Comparison of ENCODE assay signal across 1 cellular context in the genomic region with DNA sequence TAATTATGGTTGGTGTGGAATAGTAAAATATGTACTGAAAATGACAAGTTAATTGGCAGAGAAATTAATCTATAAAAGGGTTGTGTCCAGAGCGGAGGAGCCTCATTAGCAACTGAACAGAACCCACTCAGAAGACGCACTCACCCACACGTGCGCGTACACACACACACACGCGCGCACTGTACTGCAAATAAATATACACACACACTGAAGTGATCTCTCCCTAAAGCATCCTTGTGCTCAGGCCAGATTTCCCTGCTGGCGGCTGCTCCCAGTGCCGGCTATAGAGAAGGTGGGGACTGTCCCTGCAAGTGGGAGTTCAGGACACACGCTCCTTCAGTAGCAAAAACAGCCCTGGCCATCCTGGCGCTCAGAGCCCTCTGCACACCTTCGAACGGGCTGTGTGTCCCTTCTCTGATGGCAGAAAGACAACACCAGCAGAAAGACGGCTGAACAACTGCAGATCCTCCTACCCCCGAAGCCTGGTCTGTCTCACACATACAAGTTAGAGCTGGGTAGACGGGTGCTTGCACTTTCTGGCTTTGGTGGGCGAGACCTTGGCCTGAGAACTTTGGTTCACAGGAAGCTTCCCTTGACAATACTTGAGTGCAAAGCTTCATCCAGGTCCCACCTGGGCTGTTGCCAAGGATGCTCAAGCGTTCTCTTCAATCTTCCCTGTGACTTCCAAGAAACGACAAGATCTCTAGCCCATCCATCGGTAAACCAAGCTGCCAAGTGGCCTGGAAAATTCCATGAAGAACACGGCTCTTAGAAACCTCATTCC.
TF ChIP-seq lines count a peak whose summit lies in the region.

No MANE protein-coding gene starts in this region.

TF ChIP-seq in HepG2, 621 proteins besides CTCF, POLR2A, EP300 and RAD21 (continued from another document):
- TF ChIP-seq, protein P1, sequence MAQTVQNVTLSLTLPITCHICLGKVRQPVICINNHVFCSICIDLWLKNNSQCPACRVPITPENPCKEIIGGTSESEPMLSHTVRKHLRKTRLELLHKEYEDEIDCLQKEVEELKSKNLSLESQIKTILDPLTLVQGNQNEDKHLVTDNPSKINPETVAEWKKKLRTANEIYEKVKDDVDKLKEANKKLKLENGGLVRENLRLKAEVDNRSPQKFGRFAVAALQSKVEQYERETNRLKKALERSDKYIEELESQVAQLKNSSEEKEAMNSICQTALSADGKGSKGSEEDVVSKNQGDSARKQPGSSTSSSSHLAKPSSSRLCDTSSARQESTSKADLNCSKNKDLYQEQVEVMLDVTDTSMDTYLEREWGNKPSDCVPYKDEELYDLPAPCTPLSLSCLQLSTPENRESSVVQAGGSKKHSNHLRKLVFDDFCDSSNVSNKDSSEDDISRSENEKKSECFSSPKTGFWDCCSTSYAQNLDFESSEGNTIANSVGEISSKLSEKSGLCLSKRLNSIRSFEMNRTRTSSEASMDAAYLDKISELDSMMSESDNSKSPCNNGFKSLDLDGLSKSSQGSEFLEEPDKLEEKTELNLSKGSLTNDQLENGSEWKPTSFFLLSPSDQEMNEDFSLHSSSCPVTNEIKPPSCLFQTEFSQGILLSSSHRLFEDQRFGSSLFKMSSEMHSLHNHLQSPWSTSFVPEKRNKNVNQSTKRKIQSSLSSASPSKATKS (CRISPR knock-in tag; IDR thresholded peaks at IDR 0.05): no peak
- TF ChIP-seq, protein P2, sequence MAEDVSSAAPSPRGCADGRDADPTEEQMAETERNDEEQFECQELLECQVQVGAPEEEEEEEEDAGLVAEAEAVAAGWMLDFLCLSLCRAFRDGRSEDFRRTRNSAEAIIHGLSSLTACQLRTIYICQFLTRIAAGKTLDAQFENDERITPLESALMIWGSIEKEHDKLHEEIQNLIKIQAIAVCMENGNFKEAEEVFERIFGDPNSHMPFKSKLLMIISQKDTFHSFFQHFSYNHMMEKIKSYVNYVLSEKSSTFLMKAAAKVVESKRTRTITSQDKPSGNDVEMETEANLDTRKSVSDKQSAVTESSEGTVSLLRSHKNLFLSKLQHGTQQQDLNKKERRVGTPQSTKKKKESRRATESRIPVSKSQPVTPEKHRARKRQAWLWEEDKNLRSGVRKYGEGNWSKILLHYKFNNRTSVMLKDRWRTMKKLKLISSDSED (CRISPR knock-in tag; IDR thresholded peaks at IDR 0.05): no peak
- no peak for TF ChIP-seq ZIK1 (CRISPR knock-in tag; IDR thresholded peaks at IDR 0.05; ENCODE audit: borderline replicate concordance, low read depth)
- TF ChIP-seq, protein P3, sequence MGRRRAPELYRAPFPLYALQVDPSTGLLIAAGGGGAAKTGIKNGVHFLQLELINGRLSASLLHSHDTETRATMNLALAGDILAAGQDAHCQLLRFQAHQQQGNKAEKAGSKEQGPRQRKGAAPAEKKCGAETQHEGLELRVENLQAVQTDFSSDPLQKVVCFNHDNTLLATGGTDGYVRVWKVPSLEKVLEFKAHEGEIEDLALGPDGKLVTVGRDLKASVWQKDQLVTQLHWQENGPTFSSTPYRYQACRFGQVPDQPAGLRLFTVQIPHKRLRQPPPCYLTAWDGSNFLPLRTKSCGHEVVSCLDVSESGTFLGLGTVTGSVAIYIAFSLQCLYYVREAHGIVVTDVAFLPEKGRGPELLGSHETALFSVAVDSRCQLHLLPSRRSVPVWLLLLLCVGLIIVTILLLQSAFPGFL (CRISPR knock-in tag; IDR thresholded peaks at IDR 0.05): no peak
- TF ChIP-seq TCF7L2 (IDR thresholded peaks at IDR 0.05; ENCODE audit: low read depth, low read length): no peak
- TF ChIP-seq FOXA1 (IDR thresholded peaks at IDR 0.05): no peak
- TF ChIP-seq FOXA1 (CRISPR knock-in tag; IDR thresholded peaks at IDR 0.05): no peak
- no peak for TF ChIP-seq ZMYM4 (CRISPR knock-in tag; IDR thresholded peaks at IDR 0.05)
- TF ChIP-seq, protein P4, sequence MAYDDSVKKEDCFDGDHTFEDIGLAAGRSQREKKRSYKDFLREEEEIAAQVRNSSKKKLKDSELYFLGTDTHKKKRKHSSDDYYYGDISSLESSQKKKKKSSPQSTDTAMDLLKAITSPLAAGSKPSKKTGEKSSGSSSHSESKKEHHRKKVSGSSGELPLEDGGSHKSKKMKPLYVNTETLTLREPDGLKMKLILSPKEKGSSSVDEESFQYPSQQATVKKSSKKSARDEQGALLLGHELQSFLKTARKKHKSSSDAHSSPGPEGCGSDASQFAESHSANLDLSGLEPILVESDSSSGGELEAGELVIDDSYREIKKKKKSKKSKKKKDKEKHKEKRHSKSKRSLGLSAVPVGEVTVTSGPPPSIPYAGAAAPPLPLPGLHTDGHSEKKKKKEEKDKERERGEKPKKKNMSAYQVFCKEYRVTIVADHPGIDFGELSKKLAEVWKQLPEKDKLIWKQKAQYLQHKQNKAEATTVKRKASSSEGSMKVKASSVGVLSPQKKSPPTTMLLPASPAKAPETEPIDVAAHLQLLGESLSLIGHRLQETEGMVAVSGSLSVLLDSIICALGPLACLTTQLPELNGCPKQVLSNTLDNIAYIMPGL (CRISPR knock-in tag; IDR thresholded peaks at IDR 0.05; ENCODE audit: borderline replicate concordance in 1 of 2, low read depth in 1 of 2): no peak
- no peak for TF ChIP-seq MTA1 (CRISPR knock-in tag; IDR thresholded peaks at IDR 0.05; ENCODE audit: borderline replicate concordance)
- TF ChIP-seq ZNF24 (IDR thresholded peaks at IDR 0.05): no peak
- no peak for TF ChIP-seq HMG20B (CRISPR knock-in tag; conservative IDR thresholded peaks at IDR 0.05)
